Comparison of ENCODE assay signal across 18 cellular contexts in genomic region chr9:95108777-95109176, GRCh38.
"Had no signal": no experiment of that assay in that cellular context is flagged by ENCODE, and none has a peak within 500 bp of the region (broad histone marks: within the 10 kb centered on the region; RNA-seq: fewer than 3 reads in every experiment).

No MANE protein-coding gene starts in this region.

- ATAC-seq: activated CD8-positive, alpha-beta T cell treated with anti-CD3 and anti-CD28 coated beads, Interleukin-2, amount 10 ng/mL, durations not matched to agents 7 days and 5 days; naive thymus-derived CD4-positive, alpha-beta T cell; stimulated activated naive CD8-positive, alpha-beta T cell treated with anti-CD3 and anti-CD28 coated beads, Interleukin-15, Interleukin-2, amounts not matched to agents 100 U/mL and 50 U/mL, for 24 hours; upper lobe of right lung had no signal

- H3K4me3 Mint-ChIP-seq: activated B cell treated with CpG ODN at 0.5 μM for 24 hours; activated CD8-positive, alpha-beta T cell treated with anti-CD3 and anti-CD28 coated beads, Interleukin-2, amount 10 ng/mL, durations not matched to agents 7 days and 5 days; activated naive CD4-positive, alpha-beta T cell treated with anti-CD3 and anti-CD28 coated beads, Interleukin-2, amount 50 U/mL, for 24 hours; central memory CD8-positive, alpha-beta T cell; naive thymus-derived CD4-positive, alpha-beta T cell had no signal

- H3K27ac Mint-ChIP-seq: activated B cell treated with CpG ODN at 0.5 μM for 24 hours; activated CD8-positive, alpha-beta T cell treated with anti-CD3 and anti-CD28 coated beads, Interleukin-2, amount 10 ng/mL, durations not matched to agents 7 days and 5 days; activated naive CD4-positive, alpha-beta T cell treated with anti-CD3 and anti-CD28 coated beads, Interleukin-2, amount 50 U/mL, for 24 hours had no signal

- H3K4me1 Mint-ChIP-seq: activated B cell treated with CpG ODN at 0.5 μM for 24 hours; activated naive CD4-positive, alpha-beta T cell treated with anti-CD3 and anti-CD28 coated beads, Interleukin-2, amount 50 U/mL, for 24 hours; central memory CD8-positive, alpha-beta T cell; naive thymus-derived CD4-positive, alpha-beta T cell had no signal

- DNase-seq: activated B cell treated with CpG ODN at 0.5 μM for 24 hours; activated CD4-positive, alpha-beta T cell treated with anti-CD3 and anti-CD28 coated beads for 48 hours; activated CD8-positive, alpha-beta memory T cell treated with anti-CD3 and anti-CD28 coated beads, Interleukin-2, amount 50 U/mL, for 4 hours; activated CD8-positive, alpha-beta T cell treated with anti-CD3 and anti-CD28 coated beads, Interleukin-2, amount 10 ng/mL, durations not matched to agents 7 days and 5 days; activated effector memory CD4-positive, alpha-beta T cell treated with anti-CD3 and anti-CD28 coated beads, Interleukin-2, amount 50 U/mL, for 16 hours; activated T-cell treated with anti-CD3 and anti-CD28 coated beads, Interleukin-2, amount 50 U/mL, for 48 hours; brain microvascular endothelial cell; effector memory CD4-positive, alpha-beta T cell; naive thymus-derived CD4-positive, alpha-beta T cell; retina; stimulated activated CD4-positive, alpha-beta T cell treated with anti-CD3 and anti-CD28 coated beads, Interleukin-4, amount 100 ng/mL, for 24 hours; stimulated activated naive CD8-positive, alpha-beta T cell treated with anti-CD3 and anti-CD28 coated beads, Interleukin-15, Interleukin-2, amounts not matched to agents 100 U/mL and 50 U/mL, for 24 hours; T-helper 2 cell had no signal

- H3K36me3 ChIP-seq: brain microvascular endothelial cell, neutrophil had no signal

- H3K4me3 ChIP-seq: skin epidermis, upper lobe of right lung had no signal

- H3K9me3 ChIP-seq: neutrophil, upper lobe of right lung had no signal

- H3K4me1 ChIP-seq: upper lobe of right lung had no signal

- H3K27me3 Mint-ChIP-seq: activated B cell treated with CpG ODN at 0.5 μM for 24 hours; activated naive CD4-positive, alpha-beta T cell treated with anti-CD3 and anti-CD28 coated beads, Interleukin-2, amount 50 U/mL, for 24 hours; central memory CD8-positive, alpha-beta T cell; naive thymus-derived CD4-positive, alpha-beta T cell had no signal

- H3K9me3 Mint-ChIP-seq: activated B cell treated with CpG ODN at 0.5 μM for 24 hours; activated naive CD4-positive, alpha-beta T cell treated with anti-CD3 and anti-CD28 coated beads, Interleukin-2, amount 50 U/mL, for 24 hours; central memory CD8-positive, alpha-beta T cell; naive thymus-derived CD4-positive, alpha-beta T cell had no signal

- H3K27me3 ChIP-seq: brain microvascular endothelial cell, neutrophil, upper lobe of right lung had no signal

- H3K27ac ChIP-seq: brain microvascular endothelial cell, neutrophil, upper lobe of right lung had no signal
